ENCODE assay signal across 13 cellular contexts in the genomic region with DNA sequence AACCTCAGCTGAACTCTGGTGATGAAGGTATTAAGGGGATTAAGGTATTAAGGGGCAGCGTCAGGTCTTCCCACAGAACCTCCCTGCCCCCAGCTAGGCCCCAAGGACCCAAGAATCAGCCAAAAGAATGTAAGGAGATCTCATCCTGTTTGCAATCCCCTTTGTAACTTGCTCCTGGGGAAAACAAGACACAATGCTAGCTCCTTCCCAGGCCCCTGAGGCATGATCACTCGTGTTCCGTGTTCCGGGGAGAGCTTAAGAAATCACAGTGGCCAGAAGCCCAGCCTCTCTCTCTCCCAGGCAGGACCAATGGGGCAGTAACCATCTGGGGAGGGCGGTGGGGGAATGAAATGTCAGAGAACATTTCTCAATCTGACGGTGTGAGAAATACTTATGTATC. TPM values are rescaled to one million over a fixed set of nuclear protein-coding genes. Genes with fewer than 3 reads are reported as not detected.
DNase-seq lines count a peak whose midpoint lies in the region; ATAC-seq and TF ChIP-seq lines count a peak whose summit lies in the region.
"Had no signal": no experiment of that assay in that cellular context is flagged by ENCODE, and none has a peak within 500 bp of the region (broad histone marks: within the 10 kb centered on the region; RNA-seq: fewer than 3 reads in every experiment).

No MANE protein-coding gene starts in this region.

- H3K27me3 ChIP-seq in NT2/D1 (ENCODE audit: insufficient read depth, insufficient read length) = no peaks in the 10 kb centered on the region
- H3K27me3 ChIP-seq in parathyroid adenoma (ENCODE audit: control insufficient read depth, insufficient read depth, low read length) = no peaks in the 10 kb centered on the region
- H3K27me3 ChIP-seq: cardiac muscle cell had no signal

- peaks cover 9% of the 10 kb centered on the region for H3K36me3 ChIP-seq in NT2/D1 (ENCODE audit: insufficient read depth, insufficient read length, low read length)
- no peaks in the 10 kb centered on the region for H3K36me3 ChIP-seq in parathyroid adenoma (ENCODE audit: control insufficient read depth, insufficient read depth, low read length)

- no peak overlapping the region for H3K4me3 ChIP-seq in AG10803 (ENCODE audit: low read length)
- H3K4me3 ChIP-seq in NT2/D1 (ENCODE audit: insufficient read length, low read depth) = no peak overlapping the region
- H3K4me3 ChIP-seq in parathyroid adenoma (ENCODE audit: low read depth, low read length) = no peak overlapping the region
- H3K4me3 ChIP-seq: cardiac muscle cell, skin epidermis had no signal

- no peaks in the 10 kb centered on the region for H3K9me3 Mint-ChIP-seq in osteocyte (ENCODE audit: unreplicated experiment)
- H3K9me3 Mint-ChIP-seq: activated CD4-positive, alpha-beta memory T cell treated with anti-CD3 and anti-CD28 coated beads for 36 hours; naive B cell had no signal

- no peak overlapping the region for H3K27ac Mint-ChIP-seq in osteocyte (ENCODE audit: unreplicated experiment)
- H3K27ac Mint-ChIP-seq: activated CD4-positive, alpha-beta memory T cell treated with anti-CD3 and anti-CD28 coated beads for 36 hours had no signal

- H3K9ac ChIP-seq in NT2/D1 (ENCODE audit: insufficient read length, low read depth) (no peak overlapping the region), parathyroid adenoma (no peak overlapping the region)

- H2AFZ ChIP-seq in parathyroid adenoma = peak overlapping the region; percentile 78

- H3K27ac ChIP-seq in parathyroid adenoma = peak overlapping the region; percentile 88
- H3K27ac ChIP-seq: cardiac muscle cell had no signal

- TF ChIP-seq CTCF in AG10803 (conservative IDR thresholded peaks at IDR 0.05; ENCODE audit: low read length) (no peak), parathyroid adenoma (IDR thresholded peaks at IDR 0.05) (no peak), osteocyte (IDR thresholded peaks at IDR 0.05) (no peak)

- ATAC-seq in HG03378 (IDR thresholded peaks at IDR 0.05; ENCODE audit: unreplicated experiment) = no peak

- no peaks in the 10 kb centered on the region for H3K4me1 Mint-ChIP-seq in osteocyte (ENCODE audit: unreplicated experiment)

- no peaks in the 10 kb centered on the region for H3K36me3 Mint-ChIP-seq in osteocyte (ENCODE audit: unreplicated experiment)
- H3K36me3 Mint-ChIP-seq: activated CD4-positive, alpha-beta memory T cell treated with anti-CD3 and anti-CD28 coated beads for 36 hours; naive B cell had no signal

- peaks cover 8% of the 10 kb centered on the region for H3K4me1 ChIP-seq in NT2/D1 (ENCODE audit: insufficient read depth, insufficient read length)
- H3K4me1 ChIP-seq in parathyroid adenoma = peaks cover 19% of the 10 kb centered on the region

- peak; percentile 29 for DNase-seq in AG10803 (ENCODE audit: low read depth)
- peak; percentile 25 for DNase-seq in NT2/D1 (ENCODE audit: low read depth, low spot score)
- DNase-seq in fibroblast of gingiva (ENCODE audit: low read depth) = peak; percentile 68
- no peak for DNase-seq in amniotic stem cell (lab: John Stamatoyannopoulos, UW)
- DNase-seq in osteocyte (ENCODE audit: extremely low spot score, unreplicated experiment) = no peak
- no peak for DNase-seq in NOMO-1 treated with DMSO at 0.1 percent for 48 hours (lab: John Stamatoyannopoulos, UW; ENCODE audit: unreplicated experiment)
- DNase-seq: activated CD4-positive, alpha-beta memory T cell treated with anti-CD3 and anti-CD28 coated beads for 36 hours; naive B cell; T-helper 9 cell had no signal

- no peaks in the 10 kb centered on the region for H3K9me3 ChIP-seq in NT2/D1 (ENCODE audit: insufficient read depth, low read length)
- H3K9me3 ChIP-seq in parathyroid adenoma (ENCODE audit: control insufficient read depth, low read length) = no peaks in the 10 kb centered on the region

- H3K4me3 Mint-ChIP-seq in osteocyte (ENCODE audit: unreplicated experiment) = no peak overlapping the region
- H3K4me3 Mint-ChIP-seq: activated CD4-positive, alpha-beta memory T cell treated with anti-CD3 and anti-CD28 coated beads for 36 hours; naive B cell had no signal

- no peak overlapping the region for H3K4me2 ChIP-seq in parathyroid adenoma (ENCODE audit: low read length)

- H3K27me3 Mint-ChIP-seq in osteocyte (ENCODE audit: unreplicated experiment) = peaks cover 6% of the 10 kb centered on the region

- no peaks in the 10 kb centered on the region for H3K79me2 ChIP-seq in parathyroid adenoma

RNA-seq across cellular contexts. Expression of gene PIGH, which starts 33.2 kb away (rescaled TPM):
- 18.3 and 20.6 TPM in 2 replicates for total RNA-seq in osteocyte

RNA-seq across cellular contexts. Expression of gene PLEKHH1, which starts 33.8 kb away (rescaled TPM):
- total RNA-seq in osteocyte = 0.50 and 1.0 TPM in 2 replicates

RNA-seq across cellular contexts. Expression of gene ARG2, which starts 52.8 kb away (rescaled TPM):
- total RNA-seq in osteocyte = 3.2 and 4.2 TPM in 2 replicates

Comparison
In these comparisons a context has a peak if more than half of its experiments do, and no peak if none do; other contexts are left out.
1. DNase-seq: peak in AG10803 (single experiment), NT2/D1 (single experiment) and fibroblast of gingiva (single experiment); none in amniotic stem cell (single experiment), osteocyte (single experiment) and NOMO-1 treated with DMSO at 0.1 percent for 48 hours (single experiment).